ENCODE assay signal across 18 cellular contexts in genomic region chr12:123645851-123646250, GRCh38. TPM values are rescaled to one million over a fixed set of nuclear protein-coding genes. Genes with fewer than 3 reads are reported as not detected.
A peak's percentile ranks its signal among the peaks of the same experiment; 100 is the strongest.
DNase-seq lines count a peak whose midpoint lies in the region; ATAC-seq and TF ChIP-seq lines count a peak whose summit lies in the region.
"Had no signal": no experiment of that assay in that cellular context is flagged by ENCODE, and none has a peak within 500 bp of the region (broad histone marks: within the 10 kb centered on the region; RNA-seq: fewer than 3 reads in every experiment).

No MANE protein-coding gene starts in this region.

- TF ChIP-seq CTCF in mucosa of descending colon (IDR thresholded peaks at IDR 0.05) (no peak), coronary artery (IDR thresholded peaks at IDR 0.05) (no peak)

- no peaks in the 10 kb centered on the region for H3K36me3 ChIP-seq in mucosa of descending colon (ENCODE audit: low read depth)

- H3K4me1 ChIP-seq in mucosa of descending colon (ENCODE audit: low read depth) = no peaks in the 10 kb centered on the region
- H3K4me1 ChIP-seq: BLaER1 treated with 17β-estradiol and CSF1 and Interleukin-3, amounts not matched to agents 10 nM and 100 nM; HAP-1 had no signal

- no peak overlapping the region for H3K4me3 ChIP-seq in mucosa of descending colon
- H3K4me3 ChIP-seq in coronary artery = no peak overlapping the region
- H3K4me3 ChIP-seq: BLaER1 treated with 17β-estradiol and CSF1 and Interleukin-3, amounts not matched to agents 10 nM and 100 nM; GM23248; HAP-1 had no signal

- ATAC-seq in left ventricle myocardium superior (no peak), mucosa of descending colon (no peak)
- ATAC-seq: CD8-positive, alpha-beta T cell; HepG2 had no signal

- in situ Hi-C loops in G401 (cut with HindIII; ENCODE audit: low sequenced_read_pairs) = no loop called here
- in situ Hi-C loops in ACHN (cut with HindIII; ENCODE audit: low pct_ligation_motif_present, low pct_unique_long_range_greater_than_20kb, low sequenced_read_pairs) = no loop called here

- DNase-seq in G401 (ENCODE audit: low spot score) (peak; percentile 89), NCI-H446 treated with DMSO at 0.1 percent for 48 hours (lab: John Stamatoyannopoulos, UW) (peak; percentile 54), cerebellar nuclear complex (lab: John Stamatoyannopoulos, UW) (peak; percentile 30 to 49), pons (ENCODE audit: low spot score) (peak; percentile 16), left ventricle myocardium superior (no peak), mucosa of descending colon (no peak), ACHN (no peak), coronary artery (ENCODE audit: low spot score) (no peak)
- DNase-seq: AML-193; Calu3; CD8-positive, alpha-beta T cell; DMS79 treated with DMSO at 0.1 percent for 48 hours; EL; GM23248; KBM-7 had no signal

- intact Hi-C loops in left ventricle myocardium superior (cut with micrococcal nuclease) (no loop called here), mucosa of descending colon (cut with DNase I, micrococcal nuclease) (no loop called here)

- no peaks in the 10 kb centered on the region for H3K9me3 ChIP-seq in mucosa of descending colon
- H3K9me3 ChIP-seq: BLaER1 treated with 17β-estradiol and CSF1 and Interleukin-3, amounts not matched to agents 10 nM and 100 nM; HAP-1 had no signal

- no peak overlapping the region for H3K27ac ChIP-seq in coronary artery
- H3K27ac ChIP-seq: BLaER1 treated with 17β-estradiol and CSF1 and Interleukin-3, amounts not matched to agents 10 nM and 100 nM; GM23248 had no signal

RNA-seq across cellular contexts. Expression of gene GTF2H3, which starts 12.2 kb away (rescaled TPM):
- total RNA-seq in G401 (2014; rRNA removed; shearing (Covaris generic)) = 19.9 and 37.1 TPM in 2 replicates
- total RNA-seq in left ventricle myocardium superior (12.2 TPM), mucosa of descending colon (10 to 100 TPM; 20.6 to 24.4 (median 22.6) TPM)

RNA-seq across cellular contexts. Expression of gene EIF2B1, which starts 12.4 kb away (rescaled TPM):
- 48.8 and 91.2 TPM in 2 replicates for total RNA-seq in G401 (2014; rRNA removed; shearing (Covaris generic))
- total RNA-seq in left ventricle myocardium superior = 27.5 TPM
- 10 to 100 TPM; 37.7 to 48.0 (median 42.9) TPM for total RNA-seq in mucosa of descending colon

RNA-seq across cellular contexts. Expression of gene TCTN2, which starts 25.1 kb away (rescaled TPM):
- 6.7 and 13.0 TPM in 2 replicates for total RNA-seq in G401 (2014; rRNA removed; shearing (Covaris generic))
- total RNA-seq in left ventricle myocardium superior (3.7 TPM), mucosa of descending colon (1 to 10 TPM; 5.2 to 9.0 (median 6.2) TPM)

RNA-seq across cellular contexts. Expression of gene DDX55, which starts 44.0 kb away (rescaled TPM):
- 26.8 and 29.3 TPM in 2 replicates for total RNA-seq in G401 (2014; rRNA removed; shearing (Covaris generic))
- total RNA-seq in left ventricle myocardium superior (7.4 TPM), mucosa of descending colon (10 to 100 TPM; 16.0 to 17.2 (median 16.8) TPM)

Comparison
In these comparisons a context has a peak if more than half of its experiments do, and no peak if none do; other contexts are left out.
1. DNase-seq: peak in G401 (single experiment), NCI-H446 treated with DMSO at 0.1 percent for 48 hours (single experiment), cerebellar nuclear complex (2 of 2) and pons (single experiment); none in left ventricle myocardium superior (single experiment), mucosa of descending colon (0 of 3), ACHN (single experiment) and coronary artery (single experiment).